26 cellular contexts compared by ENCODE assay signal in the genomic region with DNA sequence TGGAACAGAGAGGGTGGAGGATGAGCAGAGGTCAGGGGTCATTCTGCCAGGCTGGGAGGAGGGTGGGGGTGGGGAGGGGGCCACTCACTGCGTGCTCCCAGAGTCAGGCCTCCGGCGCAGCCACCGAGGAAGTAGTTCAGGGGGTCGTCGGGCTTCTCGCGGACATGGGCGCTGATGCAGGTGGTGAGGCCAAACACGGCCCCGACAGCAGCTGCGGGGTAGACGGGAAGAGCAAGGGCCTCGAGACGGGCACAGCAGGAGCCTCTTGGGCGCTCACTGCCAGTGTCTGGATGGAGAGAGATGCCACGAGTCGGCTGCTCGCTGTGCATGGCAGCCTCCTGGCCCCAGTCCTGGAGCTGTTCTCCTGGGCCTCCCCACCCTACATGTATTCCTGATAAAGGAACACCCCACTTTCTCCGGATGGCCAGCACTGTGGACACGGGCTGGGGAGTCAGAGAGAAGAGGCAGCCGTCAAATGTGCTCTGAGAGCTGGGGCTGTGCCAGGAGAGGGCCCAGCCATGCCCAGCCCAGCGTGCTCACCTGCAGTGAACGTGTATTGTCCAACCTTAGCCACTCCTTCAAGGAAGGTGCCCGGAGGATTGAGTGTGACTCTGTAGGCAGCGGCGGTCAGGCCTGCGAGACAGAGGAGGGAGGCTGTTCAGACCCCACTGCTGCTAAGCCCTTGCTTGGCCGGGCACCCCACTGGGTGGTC. TPM values are rescaled to one million over a fixed set of nuclear protein-coding genes. Genes with fewer than 3 reads are reported as not detected.
A peak's percentile ranks its signal among the peaks of the same experiment; 100 is the strongest.
DNase-seq lines count a peak whose midpoint lies in the region; ATAC-seq, FAIRE-seq and TF ChIP-seq lines count a peak whose summit lies in the region.
"Had no signal": no experiment of that assay in that cellular context is flagged by ENCODE, and none has a peak within 500 bp of the region (broad histone marks: within the 10 kb centered on the region; RNA-seq: fewer than 3 reads in every experiment).

No MANE protein-coding gene starts in this region.

- no peaks in the 10 kb centered on the region for H3K9me3 ChIP-seq in right atrium auricular region
- no peaks in the 10 kb centered on the region for H3K9me3 ChIP-seq in left ventricle myocardium inferior (replicated peaks)
- no peaks in the 10 kb centered on the region for H3K9me3 ChIP-seq in K562 (replicated peaks; ENCODE audit: control insufficient read depth, insufficient read depth, low read depth, low read length)
- H3K9me3 ChIP-seq in colonic mucosa, result no peaks in the 10 kb centered on the region
- H3K9me3 ChIP-seq: A549; BE2C; BLaER1 treated with 17β-estradiol and CSF1 and Interleukin-3, amounts not matched to agents 10 nM and 100 nM had no signal

- DNase-seq in right atrium auricular region (ENCODE audit: low spot score) (no peak), left ventricle myocardium inferior (no peak), RWPE1 (ENCODE audit: low spot score) (no peak), K562 (ENCODE audit: extremely low read depth in 1 of 4, low spot score in 3 of 4) (no peak), SKM-1 (lab: John Stamatoyannopoulos, UW; ENCODE audit: unreplicated experiment) (no peak), colonic mucosa (no peak), NCI-H2196 treated with DMSO at 0.1 percent for 48 hours (lab: John Stamatoyannopoulos, UW; ENCODE audit: unreplicated experiment) (no peak)
- DNase-seq: 8988T; ACHN; AML-193; BE2C; CD4-positive, alpha-beta T cell; CD8-positive, alpha-beta memory T cell; DMS53; DMS79 treated with DMSO at 0.1 percent for 48 hours; GF-D8; H9 had no signal

- H3K4me3 ChIP-seq in right atrium auricular region (no peak overlapping the region), left ventricle myocardium inferior (no peak overlapping the region), K562 (no peak overlapping the region), colonic mucosa (no peak overlapping the region)
- H3K4me3 ChIP-seq: A549; BLaER1 treated with 17β-estradiol and CSF1 and Interleukin-3, amounts not matched to agents 10 nM and 100 nM; GM23338 had no signal

- no peak for TF ChIP-seq POLR2A in K562 (conservative IDR thresholded peaks at IDR 0.05)

- WGBS in K562 (ENCODE audit: insufficient coverage, low coverage, missing lambda C conversion rate), result 88% methylated on average over 20 of the region's 29 CpGs

- peaks cover 26% of the 10 kb centered on the region for H3K79me2 ChIP-seq in K562 (ENCODE audit: control insufficient read depth, insufficient read depth, low read length)

- H3K4me2 ChIP-seq in K562 (ENCODE audit: insufficient read depth, low read length), result no peak overlapping the region
- H3K4me2 ChIP-seq: A549; BLaER1 treated with 17β-estradiol and CSF1 and Interleukin-3, amounts not matched to agents 10 nM and 100 nM; GM23338 had no signal

- peaks cover 25% of the 10 kb centered on the region for H3K36me3 ChIP-seq in right atrium auricular region
- peaks cover 33% of the 10 kb centered on the region for H3K36me3 ChIP-seq in left ventricle myocardium inferior
- H3K36me3 ChIP-seq in K562 (ENCODE audit: control insufficient read depth, insufficient read depth, low read length), result peaks cover 51% of the 10 kb centered on the region; the same call in 2 of the 3 replicates
- H3K36me3 ChIP-seq in colonic mucosa, result no peaks in the 10 kb centered on the region

- POLR2A ChIA-PET in RWPE1 (lab: Yijun Ruan, JAX; ENCODE audit: low non-redundant PET), result interaction anchor here (0.5 to 1.1 kb wide), 2 partner anchors 12 to 69 kb away, joined by 3 to 5 read pairs; no protein-coding TSS in a partner anchor
- POLR2A ChIA-PET in K562 (lab: Yijun Ruan, JAX), result interaction anchor here (1.0 to 1.5 kb wide), 2 partner anchors 69 to 93 kb away, joined by 3 to 4 read pairs; no protein-coding TSS in a partner anchor

- TF ChIP-seq EP300 in K562 (IDR thresholded peaks at IDR 0.05; ENCODE audit: low read length), result no peak

- no peak for TF ChIP-seq CTCF in right atrium auricular region (IDR thresholded peaks at IDR 0.05)
- TF ChIP-seq CTCF in left ventricle myocardium inferior (IDR thresholded peaks at IDR 0.05; ENCODE audit: borderline replicate concordance), result no peak
- no peak for TF ChIP-seq CTCF in RWPE1 (conservative IDR thresholded peaks at IDR 0.05; ENCODE audit: low read depth)
- TF ChIP-seq CTCF in K562 (IDR thresholded peaks at IDR 0.05 in 2 of 3, conservative IDR thresholded peaks at IDR 0.05 in 1 of 3; ENCODE audit: insufficient read depth in 2 of 3, low read depth in 1 of 3, low read length in 3 of 3), result no peak
- no peak for TF ChIP-seq CTCF in colonic mucosa (IDR thresholded peaks at IDR 0.05)

- H3K9ac ChIP-seq in K562 (ENCODE audit: insufficient read depth in 1 of 2, low read depth in 2 of 2, low read length in 2 of 2) (peak overlapping the region in 1 of 2 experiments; percentile 55; a peak in 2 of 4 replicates), colonic mucosa (ENCODE audit: low read depth in 2 of 2, low read length in 2 of 2) (no peak overlapping the region)

- BruUV-seq in K562 (replicated peaks; lab: Mats Ljungman, UMichigan), result no TSS peak

- CTCF ChIA-PET in RWPE1 (lab: Yijun Ruan, JAX) (no interaction called here), K562 (lab: Yijun Ruan, JAX; ENCODE audit: low intra/inter-chr PET ratio) (no interaction called here)

- intact Hi-C loops in left ventricle myocardium inferior (cut with micrococcal nuclease) (no loop called here), K562 (cut with micrococcal nuclease) (no loop called here), colonic mucosa (cut with DNase I) (no loop called here)

- ATAC-seq in K562, result no peak
- ATAC-seq: A549, HCT116 had no signal

- in situ Hi-C loops in K562 (cut with MboI), result no loop called here

- FAIRE-seq in K562 (lab: Jason Lieb, UNC), result no peak
- FAIRE-seq: A549, GM18507 had no signal

- TF ChIP-seq RAD21 in K562 (CRISPR knock-in tag; conservative IDR thresholded peaks at IDR 0.05 in 1 of 2, IDR thresholded peaks at IDR 0.05 in 1 of 2), result no peak

- H3K4me1 ChIP-seq in right atrium auricular region, result peaks cover 0 to 61% of the 10 kb centered on the region in 2 donors
- H3K4me1 ChIP-seq in left ventricle myocardium inferior, result peaks cover 51% of the 10 kb centered on the region
- H3K4me1 ChIP-seq in K562 (replicated peaks in 1 of 2; ENCODE audit: control insufficient read depth in 2 of 2, insufficient read depth in 2 of 2, low read length in 2 of 2), result peaks cover 16 to 61% of the 10 kb centered on the region in 2 experiments
- H3K4me1 ChIP-seq in colonic mucosa, result no peaks in the 10 kb centered on the region
- H3K4me1 ChIP-seq: A549 had no signal

- H3K27me3 ChIP-seq in right atrium auricular region (no peaks in the 10 kb centered on the region), left ventricle myocardium inferior (ENCODE audit: low read depth) (peaks cover 7% of the 10 kb centered on the region), K562 (ENCODE audit: control insufficient read depth in 2 of 2, insufficient read depth in 2 of 2, low read length in 2 of 2) (no peaks in the 10 kb centered on the region), colonic mucosa (peaks cover 4% of the 10 kb centered on the region)
- H3K27me3 ChIP-seq: BLaER1 treated with 17β-estradiol and CSF1 and Interleukin-3, amounts not matched to agents 10 nM and 100 nM had no signal

- H3K27ac ChIP-seq in right atrium auricular region, result peak overlapping the region; percentile 86 to 94
- no peak overlapping the region for H3K27ac ChIP-seq in left ventricle myocardium inferior (replicated peaks)
- H3K27ac ChIP-seq in RWPE1, result peak overlapping the region; percentile 84
- no peak overlapping the region for H3K27ac ChIP-seq in K562 (ENCODE audit: extremely low read depth, low read depth, low read length)
- no peak overlapping the region for H3K27ac ChIP-seq in colonic mucosa
- H3K27ac ChIP-seq: A549; BLaER1 treated with 17β-estradiol and CSF1 and Interleukin-3, amounts not matched to agents 10 nM and 100 nM had no signal

- H2AFZ ChIP-seq in K562 (ENCODE audit: low read depth, low read length), result no peak overlapping the region
- H2AFZ ChIP-seq: GM23338 had no signal

- H4K20me1 ChIP-seq in K562 (replicated peaks; ENCODE audit: control insufficient read depth, insufficient read depth, low read length), result peaks cover 39% of the 10 kb centered on the region

- H3K9me1 ChIP-seq in K562 (ENCODE audit: control insufficient read depth, insufficient read depth, low read length), result peaks cover 5% of the 10 kb centered on the region

RNA-seq across cellular contexts. Expression of gene NDUFA11, which starts 7.1 kb away (rescaled TPM):
- total RNA-seq in right atrium auricular region (100 to 1,000 TPM; 368 to 648 TPM), left ventricle myocardium inferior (590 TPM), K562 (2014; rRNA removed) (367 and 490 TPM in 2 replicates), K562 (2014; rRNA removed; fragmentation: Illumina TruSeq; extraction: Trizol) (42.7 and 63.3 TPM in 2 replicates), K562 (2015; rRNA removed; fragmentation: Illumina TruSeq; extraction: Trizol) (268 and 274 TPM in 2 replicates), K562 (2021) (335 and 348 TPM in 2 replicates), colonic mucosa (100 to 1,000 TPM; 188 to 228 TPM)
- 29.3 and 88.6 TPM in 2 replicates for total RNA-seq in K562 (2011; cell fraction: chromatin; rRNA removed; ENCODE audit: low replicate concordance)
- 66.7 and 67.1 TPM in 2 replicates for total RNA-seq in K562 (2011; cell fraction: nucleolus; rRNA removed)
- 50.4 and 52.5 TPM in 2 replicates for total RNA-seq in K562 (2011; cell fraction: nucleoplasm; rRNA removed)
- polyA plus RNA-seq in K562 (2011; rRNA removed) (84.9 and 133 TPM in 2 replicates), K562 (2014; fragmentation: Illumina TruSeq; extraction: Trizol) (307 and 475 TPM in 2 replicates), K562 (2014; fragmentation: Nextera tagmentation; extraction: Ambion mirVana) (100 to 1,000 TPM; 212 to 249 TPM), K562 (2014; rRNA removed) (321 and 486 TPM in 2 replicates)
- polyA plus RNA-seq in K562 (2011; cell fraction: cytosol; rRNA removed), result 461 and 1,752 TPM in 2 replicates
- polyA plus RNA-seq in K562 (2011; cell fraction: nucleus; rRNA removed), result 140 and 189 TPM in 2 replicates
- polyA plus RNA-seq in K562 (2012), result 302 and 461 TPM in 2 replicates
- polyA minus RNA-seq in K562 (2011; rRNA and poly(A)+ RNA removed), result 9.3 and 16.9 TPM in 2 replicates
- 41.1 and 45.0 TPM in 2 replicates for polyA minus RNA-seq in K562 (2011; cell fraction: cytosol; rRNA and poly(A)+ RNA removed)
- polyA minus RNA-seq in K562 (2011; cell fraction: nucleus; rRNA and poly(A)+ RNA removed), result 13.3 and 13.9 TPM in 2 replicates

RNA-seq across cellular contexts. Expression of gene VMAC, which starts 8.2 kb away (rescaled TPM):
- total RNA-seq in right atrium auricular region (1 to 10 TPM; 2.6 to 4.1 TPM), left ventricle myocardium inferior (2.5 TPM), K562 (2014; rRNA removed) (1.9 and 3.1 TPM in 2 replicates), K562 (2014; rRNA removed; fragmentation: Illumina TruSeq; extraction: Trizol) (0.89 and 1.1 TPM in 2 replicates), K562 (2015; rRNA removed; fragmentation: Illumina TruSeq; extraction: Trizol) (0.76 and 1.1 TPM in 2 replicates), K562 (2021) (2.1 and 2.3 TPM in 2 replicates), colonic mucosa (1 to 10 TPM; 4.0 to 4.7 TPM)
- total RNA-seq in K562 (2011; cell fraction: chromatin; rRNA removed; ENCODE audit: low replicate concordance), result 3.3 and 9.9 TPM in 2 replicates
- total RNA-seq in K562 (2011; cell fraction: nucleolus; rRNA removed), result 7.8 and 8.7 TPM in 2 replicates
- 5.2 and 5.6 TPM in 2 replicates for total RNA-seq in K562 (2011; cell fraction: nucleoplasm; rRNA removed)
- polyA plus RNA-seq in K562 (2011; rRNA removed) (1.0 and 1.9 TPM in 2 replicates), K562 (2014; fragmentation: Illumina TruSeq; extraction: Trizol) (0.86 and 1.3 TPM in 2 replicates), K562 (2014; fragmentation: Nextera tagmentation; extraction: Ambion mirVana) (under 1 TPM; 0.03 to 0.06 TPM), K562 (2014; rRNA removed) (1.9 and 3.4 TPM in 2 replicates)
- 2.2 and 2.7 TPM in 2 replicates for polyA plus RNA-seq in K562 (2011; cell fraction: cytosol; rRNA removed)
- 4.0 and 5.0 TPM in 2 replicates for polyA plus RNA-seq in K562 (2011; cell fraction: nucleus; rRNA removed)
- polyA plus RNA-seq in K562 (2012), result 1.1 and 2.2 TPM in 2 replicates
- polyA minus RNA-seq in K562 (2011; rRNA and poly(A)+ RNA removed), result 0.77 and 0.84 TPM in 2 replicates
- polyA minus RNA-seq in K562 (2011; cell fraction: cytosol; rRNA and poly(A)+ RNA removed), result 0.57 and 0.73 TPM in 2 replicates
- 1.3 and 1.8 TPM in 2 replicates for polyA minus RNA-seq in K562 (2011; cell fraction: nucleus; rRNA and poly(A)+ RNA removed)

RNA-seq across cellular contexts. Expression of gene CAPS, which starts 17.5 kb away (rescaled TPM):
- total RNA-seq in right atrium auricular region (1 to 10 TPM; 4.5 to 7.3 TPM), left ventricle myocardium inferior (6.1 TPM), K562 (2014; rRNA removed) (2.4 and 4.0 TPM in 2 replicates), K562 (2014; rRNA removed; fragmentation: Illumina TruSeq; extraction: Trizol) (0.61 and 0.62 TPM in 2 replicates), K562 (2015; rRNA removed; fragmentation: Illumina TruSeq; extraction: Trizol) (0.91 and 1.7 TPM in 2 replicates), K562 (2021) (1.7 and 2.2 TPM in 2 replicates), colonic mucosa (10 to 100 TPM in 1 of 2 donors, 1 to 10 TPM in 1; 9.3 to 15.0 TPM)
- 3.5 and 9.3 TPM in 2 replicates for total RNA-seq in K562 (2011; cell fraction: chromatin; rRNA removed; ENCODE audit: low replicate concordance)
- 6.8 and 8.0 TPM in 2 replicates for total RNA-seq in K562 (2011; cell fraction: nucleolus; rRNA removed)
- total RNA-seq in K562 (2011; cell fraction: nucleoplasm; rRNA removed), result 3.4 and 3.8 TPM in 2 replicates
- polyA plus RNA-seq in K562 (2011; rRNA removed) (1.0 and 2.4 TPM in 2 replicates), K562 (2014; fragmentation: Illumina TruSeq; extraction: Trizol) (0.59 and 1.0 TPM in 2 replicates), K562 (2014; fragmentation: Nextera tagmentation; extraction: Ambion mirVana) (under 1 TPM; 0.15 TPM), K562 (2014; rRNA removed) (2.7 and 3.1 TPM in 2 replicates)
- polyA plus RNA-seq in K562 (2011; cell fraction: cytosol; rRNA removed), result 2.7 and 2.8 TPM in 2 replicates
- 5.7 and 7.4 TPM in 2 replicates for polyA plus RNA-seq in K562 (2011; cell fraction: nucleus; rRNA removed)
- 1.5 and 4.5 TPM in 2 replicates for polyA plus RNA-seq in K562 (2012)
- polyA minus RNA-seq in K562 (2011; rRNA and poly(A)+ RNA removed), result 0.42 and 0.54 TPM in 2 replicates
- polyA minus RNA-seq in K562 (2011; cell fraction: cytosol; rRNA and poly(A)+ RNA removed), result 1.1 and 1.4 TPM in 2 replicates
- polyA minus RNA-seq in K562 (2011; cell fraction: nucleus; rRNA and poly(A)+ RNA removed), result 1.00 and 1.8 TPM in 2 replicates

RNA-seq across cellular contexts. Expression of gene FUT5, which starts 26.2 kb away (rescaled TPM):
- total RNA-seq in right atrium auricular region, result not detected
- total RNA-seq in left ventricle myocardium inferior, result not detected
- total RNA-seq in K562 (2011; cell fraction: chromatin; rRNA removed; ENCODE audit: low replicate concordance), result not detected in 2 replicates
- 0.17 TPM in 1 of 2 replicates, not detected in the other for total RNA-seq in K562 (2011; cell fraction: nucleolus; rRNA removed)
- not detected in 2 replicates for total RNA-seq in K562 (2011; cell fraction: nucleoplasm; rRNA removed)
- total RNA-seq in K562 (2014; rRNA removed), result not detected in 2 replicates
- not detected in 2 replicates for total RNA-seq in K562 (2014; rRNA removed; fragmentation: Illumina TruSeq; extraction: Trizol)
- not detected in 2 replicates for total RNA-seq in K562 (2015; rRNA removed; fragmentation: Illumina TruSeq; extraction: Trizol)
- not detected in 2 replicates for total RNA-seq in K562 (2021)
- not detected in 2 replicates for polyA plus RNA-seq in K562 (2011; rRNA removed)
- polyA plus RNA-seq in K562 (2011; cell fraction: cytosol; rRNA removed), result not detected in 2 replicates
- not detected in 2 replicates for polyA plus RNA-seq in K562 (2011; cell fraction: nucleus; rRNA removed)
- not detected in 2 replicates for polyA plus RNA-seq in K562 (2012)
- not detected in 2 replicates for polyA plus RNA-seq in K562 (2014; fragmentation: Illumina TruSeq; extraction: Trizol)
- not detected for polyA plus RNA-seq in K562 (2014; fragmentation: Nextera tagmentation; extraction: Ambion mirVana)
- polyA plus RNA-seq in K562 (2014; rRNA removed), result not detected in 2 replicates
- polyA minus RNA-seq in K562 (2011; rRNA and poly(A)+ RNA removed), result not detected in 2 replicates
- not detected in 2 replicates for polyA minus RNA-seq in K562 (2011; cell fraction: cytosol; rRNA and poly(A)+ RNA removed)
- polyA minus RNA-seq in K562 (2011; cell fraction: nucleus; rRNA and poly(A)+ RNA removed), result not detected in 2 replicates
- under 1 TPM in 1 of 2 donors, not detected in 1; 0.24 TPM for total RNA-seq in colonic mucosa
- total RNA-seq: CD8-positive, alpha-beta memory T cell; Daoy; G401; GM23338; H4; H9 had no signal
- polyA plus RNA-seq: CD14-positive monocyte; CD8-positive, alpha-beta memory T cell; GM23338 had no signal

RNA-seq across cellular contexts. Expression of gene FUT3, which starts 45.3 kb away (rescaled TPM):
- total RNA-seq in right atrium auricular region (not detected), left ventricle myocardium inferior (not detected), K562 (2014; rRNA removed) (0.29 TPM in 1 of 2 replicates, not detected in the other), K562 (2014; rRNA removed; fragmentation: Illumina TruSeq; extraction: Trizol) (not detected in 2 replicates), K562 (2015; rRNA removed; fragmentation: Illumina TruSeq; extraction: Trizol) (not detected in 2 replicates), K562 (2021) (0.09 TPM in 1 of 2 replicates, not detected in the other), colonic mucosa (100 to 1,000 TPM; 260 to 272 TPM)
- total RNA-seq in K562 (2011; cell fraction: chromatin; rRNA removed; ENCODE audit: low replicate concordance), result 0.32 TPM in 1 of 2 replicates, not detected in the other
- not detected in 2 replicates for total RNA-seq in K562 (2011; cell fraction: nucleolus; rRNA removed)
- not detected in 2 replicates for total RNA-seq in K562 (2011; cell fraction: nucleoplasm; rRNA removed)
- polyA plus RNA-seq in K562 (2011; rRNA removed) (not detected in 2 replicates), K562 (2014; fragmentation: Illumina TruSeq; extraction: Trizol) (not detected in 2 replicates), K562 (2014; fragmentation: Nextera tagmentation; extraction: Ambion mirVana) (not detected), K562 (2014; rRNA removed) (not detected in 2 replicates)
- not detected in 2 replicates for polyA plus RNA-seq in K562 (2011; cell fraction: cytosol; rRNA removed)
- polyA plus RNA-seq in K562 (2011; cell fraction: nucleus; rRNA removed), result not detected in 2 replicates
- 0.32 TPM in 1 of 2 replicates, not detected in the other for polyA plus RNA-seq in K562 (2012)
- polyA minus RNA-seq in K562 (2011; rRNA and poly(A)+ RNA removed), result not detected in 2 replicates
- polyA minus RNA-seq in K562 (2011; cell fraction: cytosol; rRNA and poly(A)+ RNA removed), result not detected in 2 replicates
- polyA minus RNA-seq in K562 (2011; cell fraction: nucleus; rRNA and poly(A)+ RNA removed), result not detected in 2 replicates
- total RNA-seq: CD8-positive, alpha-beta memory T cell; Daoy; G401; GM23338; H4; H9 had no signal
- polyA plus RNA-seq: CD14-positive monocyte; CD8-positive, alpha-beta memory T cell had no signal

Comparison
In these comparisons a context has a peak if more than half of its experiments do, and no peak if none do; other contexts are left out.
1. H3K27ac ChIP-seq: peak in right atrium auricular region (2 of 2) and RWPE1 (single experiment); none in left ventricle myocardium inferior (single experiment), K562 (single experiment) and colonic mucosa (single experiment).